Comparison of ENCODE assay signal across 16 cellular contexts in genomic region chr2:63639344-63639743, GRCh38. TPM values are rescaled to one million over a fixed set of nuclear protein-coding genes. Genes with fewer than 3 reads are reported as not detected.
DNase-seq lines count a peak whose midpoint lies in the region; ATAC-seq, FAIRE-seq and TF ChIP-seq lines count a peak whose summit lies in the region.
"Had no signal": no experiment of that assay in that cellular context is flagged by ENCODE, and none has a peak within 500 bp of the region (broad histone marks: within the 10 kb centered on the region; RNA-seq: fewer than 3 reads in every experiment).

No MANE protein-coding gene starts in this region.

- H4K5ac ChIP-seq in mesendoderm (ENCODE audit: low read length) = no peak overlapping the region

- H3K4me2 ChIP-seq in mesendoderm (ENCODE audit: low read length) = no peak overlapping the region
- H3K4me2 ChIP-seq: BLaER1 had no signal

- no peak overlapping the region for H3K56ac ChIP-seq in mesendoderm (ENCODE audit: low read length)

- no peaks in the 10 kb centered on the region for H3K36me3 ChIP-seq in H7 (replicated peaks; ENCODE audit: control insufficient read depth, insufficient read depth, low read length)
- H3K36me3 ChIP-seq in NT2/D1 (ENCODE audit: insufficient read depth, insufficient read length, low read length) = no peaks in the 10 kb centered on the region
- no peaks in the 10 kb centered on the region for H3K36me3 ChIP-seq in iPS DF 6.9 (ENCODE audit: control insufficient read depth, insufficient read depth, low read length)
- no peaks in the 10 kb centered on the region for H3K36me3 ChIP-seq in mesendoderm (ENCODE audit: control insufficient read depth, insufficient read depth, low read length)
- no peaks in the 10 kb centered on the region for H3K36me3 ChIP-seq in pancreas
- H3K36me3 ChIP-seq: BLaER1 had no signal

- no peaks in the 10 kb centered on the region for H3K79me1 ChIP-seq in mesendoderm (ENCODE audit: low read length)

- peak; percentile 71 for DNase-seq in H7
- DNase-seq in NT2/D1 (ENCODE audit: low read depth, low spot score) = peak; percentile 43
- DNase-seq in iPS DF 6.9 (ENCODE audit: low read depth, low spot score) = peak; percentile 39
- DNase-seq in mesendoderm = peak; percentile 40
- DNase-seq in pancreas = no peak
- DNase-seq: 8988T; AML-193; Caco-2; CD8-positive, alpha-beta memory T cell; DND-41; GDM1; IMR-90 had no signal

- no peak overlapping the region for H3K18ac ChIP-seq in mesendoderm (ENCODE audit: low read length)

- H3K23ac ChIP-seq in mesendoderm (ENCODE audit: low read length) = no peak overlapping the region

- H3K9me3 ChIP-seq in NT2/D1 (ENCODE audit: insufficient read depth, low read length) (peaks cover 8% of the 10 kb centered on the region), iPS DF 6.9 (ENCODE audit: control insufficient read depth, insufficient read depth, low read length) (no peaks in the 10 kb centered on the region), pancreas (no peaks in the 10 kb centered on the region)
- H3K9me3 ChIP-seq: BLaER1 had no signal

- H2BK15ac ChIP-seq in mesendoderm (replicated peaks; ENCODE audit: low read depth) = no peak overlapping the region

- no peaks in the 10 kb centered on the region for H3K79me2 ChIP-seq in mesendoderm (ENCODE audit: control insufficient read depth, insufficient read depth, low read length)

- intact Hi-C loops in pancreas (cut with DNase I) = no loop called here

- no peak overlapping the region for H2BK5ac ChIP-seq in mesendoderm (ENCODE audit: low read length)

- H3K4me3 ChIP-seq in H7 (ENCODE audit: insufficient read depth, low read depth, low read length) = no peak overlapping the region
- H3K4me3 ChIP-seq in NT2/D1 (ENCODE audit: insufficient read length, low read depth) = no peak overlapping the region
- no peak overlapping the region for H3K4me3 ChIP-seq in iPS DF 6.9 (ENCODE audit: low read length)
- H3K4me3 ChIP-seq in mesendoderm (ENCODE audit: low read length) = no peak overlapping the region
- H3K4me3 ChIP-seq in pancreas = no peak overlapping the region
- H3K4me3 ChIP-seq: BLaER1 had no signal

- WGBS in iPS DF 6.9 (ENCODE audit: insufficient coverage, insufficient read length) = no CpG with 5 or more reads among the region's 1 CpG
- WGBS in mesendoderm (ENCODE audit: extremely low coverage, insufficient coverage, low lambda C conversion rate) = no CpG with 5 or more reads among the region's 1 CpG
- 94 to 96% methylated on average over 1 of the region's 1 CpG for WGBS in pancreas, 2 donors

- H2BK120ac ChIP-seq in mesendoderm (ENCODE audit: low read depth, low read length) = no peak overlapping the region

- no peak overlapping the region for H3K4ac ChIP-seq in mesendoderm (ENCODE audit: low read depth, low read length)

- no peak overlapping the region for H2AK5ac ChIP-seq in mesendoderm (ENCODE audit: low read length)

- FAIRE-seq in pancreas (lab: Jason Lieb, UNC) = no peak
- FAIRE-seq: GM12892 had no signal

- H3K9ac ChIP-seq in NT2/D1 (ENCODE audit: insufficient read length, low read depth) = no peak overlapping the region
- no peak overlapping the region for H3K9ac ChIP-seq in mesendoderm (ENCODE audit: low read length)
- H3K9ac ChIP-seq: BLaER1 had no signal

- H3K27me3 ChIP-seq in H7 (ENCODE audit: control insufficient read depth, insufficient read depth, low read length) = no peaks in the 10 kb centered on the region
- no peaks in the 10 kb centered on the region for H3K27me3 ChIP-seq in NT2/D1 (ENCODE audit: insufficient read depth, insufficient read length)
- no peaks in the 10 kb centered on the region for H3K27me3 ChIP-seq in iPS DF 6.9 (ENCODE audit: control insufficient read depth, insufficient read depth, low read length)
- H3K27me3 ChIP-seq in mesendoderm (ENCODE audit: insufficient read depth, low read length, poor library complexity) = no peaks in the 10 kb centered on the region
- no peaks in the 10 kb centered on the region for H3K27me3 ChIP-seq in pancreas
- H3K27me3 ChIP-seq: BLaER1 had no signal

- H4K8ac ChIP-seq in mesendoderm (ENCODE audit: low read depth, low read length) = no peak overlapping the region

- ATAC-seq in HG02870 (IDR thresholded peaks at IDR 0.05; ENCODE audit: unreplicated experiment) (no peak), pancreas (no peak)
- ATAC-seq in activated CD4-positive, CD25-positive, alpha-beta regulatory T cell treated with anti-CD3 and anti-CD28 coated beads, Interleukin-2, amount 50 U/mL, for 24 hours = no peak

- H3K4me1 ChIP-seq in NT2/D1 (ENCODE audit: insufficient read depth, insufficient read length) (no peaks in the 10 kb centered on the region), iPS DF 6.9 (ENCODE audit: control insufficient read depth, insufficient read depth, low read length) (peaks cover 1% of the 10 kb centered on the region; the same call in 1 of the 2 replicates), mesendoderm (ENCODE audit: control insufficient read depth, low read depth, low read length) (no peaks in the 10 kb centered on the region), pancreas (no peaks in the 10 kb centered on the region)
- H3K4me1 ChIP-seq: BLaER1, Caco-2 had no signal

- H3K27ac ChIP-seq in iPS DF 6.9 (ENCODE audit: low read length) (no peak overlapping the region), mesendoderm (ENCODE audit: low read depth, low read length) (no peak overlapping the region), pancreas (no peak overlapping the region)
- H3K27ac ChIP-seq: BLaER1 had no signal

- no peak for TF ChIP-seq CTCF in pancreas (IDR thresholded peaks at IDR 0.05)

RNA-seq across cellular contexts. Expression of gene MDH1, which starts 50.6 kb away (rescaled TPM):
- 290 and 338 TPM in 2 replicates for total RNA-seq in H7 (2014; rRNA removed; shearing (Covaris generic))
- 202 TPM for polyA plus RNA-seq in mesendoderm (2013, experiment 1 of 2)
- polyA plus RNA-seq in mesendoderm (2013, experiment 2 of 2) = 203 TPM
- total RNA-seq in pancreas = 10 to 100 TPM; 35.4 to 63.6 (median 50.1) TPM
- polyA plus RNA-seq in pancreas = 100 to 1,000 TPM in 1 of 2 donors, 10 to 100 TPM in 1; 85.2 to 104 TPM

RNA-seq across cellular contexts. Expression of gene WDPCP, which starts 51.1 kb away (rescaled TPM):
- 2.7 and 3.2 TPM in 2 replicates for total RNA-seq in H7 (2014; rRNA removed; shearing (Covaris generic))
- 9.4 TPM for polyA plus RNA-seq in mesendoderm (2013, experiment 1 of 2)
- polyA plus RNA-seq in mesendoderm (2013, experiment 2 of 2) = 9.5 TPM
- total RNA-seq in pancreas = 1 to 10 TPM; 3.1 to 6.1 (median 4.7) TPM
- polyA plus RNA-seq in pancreas = 1 to 10 TPM; 1.9 to 2.3 TPM

Comparison
In these comparisons a context has a peak if more than half of its experiments do, and no peak if none do; other contexts are left out.
1. DNase-seq: peak in H7 (single experiment), NT2/D1 (single experiment), iPS DF 6.9 (single experiment) and mesendoderm (single experiment); none in pancreas (0 of 6).